ENCODE assay signal across 18 cellular contexts in genomic region chr12:44819884-44820283, GRCh38. TPM values are rescaled to one million over a fixed set of nuclear protein-coding genes. Genes with fewer than 3 reads are reported as not detected.
DNase-seq lines count a peak whose midpoint lies in the region; ATAC-seq and TF ChIP-seq lines count a peak whose summit lies in the region.
"Had no signal": no experiment of that assay in that cellular context is flagged by ENCODE, and none has a peak within 500 bp of the region (broad histone marks: within the 10 kb centered on the region; RNA-seq: fewer than 3 reads in every experiment).

No MANE protein-coding gene starts in this region.

- H3K9me3 ChIP-seq in adrenal gland (replicated peaks in 1 of 3) = no peaks in the 10 kb centered on the region
- H3K9me3 ChIP-seq: A549 had no signal

- WGBS in adrenal gland, 4 donors = 67 to 81% (median 74%) methylated on average over 4 of the region's 4 CpGs

- CTCF ChIA-PET in activated CD4-positive, alpha-beta T cell treated with anti-CD3 and anti-CD28 coated beads, Interleukin-2, amount 10 ng/mL, durations not matched to agents 7 days and 5 days (lab: Charles Lee) = no interaction called here

- peaks cover 14% of the 10 kb centered on the region for H3K36me3 Mint-ChIP-seq in activated CD4-positive, alpha-beta T cell treated with anti-CD3 and anti-CD28 coated beads, Interleukin-2, amount 10 ng/mL, durations not matched to agents 7 days and 5 days (ENCODE audit: low read depth)
- H3K36me3 Mint-ChIP-seq in activated naive CD4-positive, alpha-beta T cell treated with anti-CD3 and anti-CD28 coated beads, Interleukin-2, amount 50 U/mL, for 24 hours = peaks cover 7% of the 10 kb centered on the region
- peaks cover 57% of the 10 kb centered on the region for H3K36me3 Mint-ChIP-seq in activated naive CD8-positive, alpha-beta T cell treated with anti-CD3 and anti-CD28 coated beads for 36 hours

- no peaks in the 10 kb centered on the region for H3K4me1 ChIP-seq in adrenal gland (replicated peaks in 1 of 2)
- H3K4me1 ChIP-seq: A549 had no signal

- ATAC-seq in stimulated activated naive CD8-positive, alpha-beta T cell treated with anti-CD3 and anti-CD28 coated beads, Interleukin-15, amount 100 ng/mL, for 72 hours = peak; percentile 64
- ATAC-seq: A549, PC-3 had no signal

- H3K4me3 ChIP-seq in adrenal gland = no peak overlapping the region
- H3K4me3 ChIP-seq: A549 had no signal

- POLR2A ChIA-PET in activated CD4-positive, alpha-beta T cell treated with anti-CD3 and anti-CD28 coated beads, Interleukin-2, amount 10 ng/mL, durations not matched to agents 7 days and 5 days (lab: Charles Lee) = no interaction called here

- TF ChIP-seq POLR2A in adrenal gland (IDR thresholded peaks at IDR 0.05) = no peak

- H3K36me3 ChIP-seq in adrenal gland (replicated peaks in 1 of 2) = no peaks in the 10 kb centered on the region

- H3K27me3 Mint-ChIP-seq in activated CD4-positive, alpha-beta T cell treated with anti-CD3 and anti-CD28 coated beads, Interleukin-2, amount 10 ng/mL, durations not matched to agents 7 days and 5 days = no peaks in the 10 kb centered on the region
- H3K27me3 Mint-ChIP-seq in activated naive CD4-positive, alpha-beta T cell treated with anti-CD3 and anti-CD28 coated beads, Interleukin-2, amount 50 U/mL, for 24 hours = no peaks in the 10 kb centered on the region
- no peaks in the 10 kb centered on the region for H3K27me3 Mint-ChIP-seq in activated naive CD8-positive, alpha-beta T cell treated with anti-CD3 and anti-CD28 coated beads for 36 hours
- no peaks in the 10 kb centered on the region for H3K27me3 Mint-ChIP-seq in stimulated activated naive CD8-positive, alpha-beta T cell treated with anti-CD3 and anti-CD28 coated beads, Interleukin-15, amount 100 ng/mL, for 72 hours

- H3K27me3 ChIP-seq in adrenal gland = no peaks in the 10 kb centered on the region

- intact Hi-C loops in adrenal gland (cut with DNase I) = no loop called here

- no peak overlapping the region for H3K27ac ChIP-seq in adrenal gland
- H3K27ac ChIP-seq: A549 had no signal

- H3K4me3 Mint-ChIP-seq in activated CD4-positive, alpha-beta T cell treated with anti-CD3 and anti-CD28 coated beads, Interleukin-2, amount 10 ng/mL, durations not matched to agents 7 days and 5 days = no peak overlapping the region
- no peak overlapping the region for H3K4me3 Mint-ChIP-seq in activated naive CD4-positive, alpha-beta T cell treated with anti-CD3 and anti-CD28 coated beads, Interleukin-2, amount 50 U/mL, for 24 hours
- peak overlapping the region; percentile 40 for H3K4me3 Mint-ChIP-seq in activated naive CD8-positive, alpha-beta T cell treated with anti-CD3 and anti-CD28 coated beads for 36 hours
- peak overlapping the region; percentile 38 to 70 for H3K4me3 Mint-ChIP-seq in stimulated activated naive CD8-positive, alpha-beta T cell treated with anti-CD3 and anti-CD28 coated beads, Interleukin-15, amount 100 ng/mL, for 72 hours
- H3K4me3 Mint-ChIP-seq: IgD-negative memory B cell had no signal

- H3K27ac Mint-ChIP-seq in activated CD4-positive, alpha-beta T cell treated with anti-CD3 and anti-CD28 coated beads, Interleukin-2, amount 10 ng/mL, durations not matched to agents 7 days and 5 days = peak overlapping the region; percentile 71
- peak overlapping the region; percentile 83 for H3K27ac Mint-ChIP-seq in activated naive CD4-positive, alpha-beta T cell treated with anti-CD3 and anti-CD28 coated beads, Interleukin-2, amount 50 U/mL, for 24 hours
- peak overlapping the region; percentile 89 for H3K27ac Mint-ChIP-seq in activated naive CD8-positive, alpha-beta T cell treated with anti-CD3 and anti-CD28 coated beads for 36 hours
- H3K27ac Mint-ChIP-seq in stimulated activated naive CD8-positive, alpha-beta T cell treated with anti-CD3 and anti-CD28 coated beads, Interleukin-15, amount 100 ng/mL, for 72 hours = peak overlapping the region; percentile 71 to 77
- H3K27ac Mint-ChIP-seq: IgD-negative memory B cell had no signal

- no peak for DNase-seq in activated CD4-positive, alpha-beta T cell treated with anti-CD3 and anti-CD28 coated beads, Interleukin-2, amount 10 ng/mL, durations not matched to agents 7 days and 5 days
- no peak for DNase-seq in activated CD4-positive, alpha-beta T cell treated with anti-CD3 and anti-CD28 coated beads for 48 hours
- DNase-seq in activated naive CD4-positive, alpha-beta T cell treated with Interleukin-2 at 50 U/mL for 16 hours = no peak
- no peak for DNase-seq in activated naive CD8-positive, alpha-beta T cell treated with anti-CD3 and anti-CD28 coated beads for 36 hours
- no peak for DNase-seq in stimulated activated naive CD8-positive, alpha-beta T cell treated with anti-CD3 and anti-CD28 coated beads, Interleukin-15, amount 100 ng/mL, for 72 hours
- no peak for DNase-seq in adrenal gland
- DNase-seq in HuH-7 (ENCODE audit: low spot score) = no peak
- DNase-seq: Karpas-422, NCI-H1436, NCI-H1930, NCI-H345, NCI-H524 treated with DMSO at 0.1 percent for 48 hours, PC-3, RPMI8226 had no signal

- H3K4me1 Mint-ChIP-seq in activated CD4-positive, alpha-beta T cell treated with anti-CD3 and anti-CD28 coated beads, Interleukin-2, amount 10 ng/mL, durations not matched to agents 7 days and 5 days = peaks cover 55% of the 10 kb centered on the region
- H3K4me1 Mint-ChIP-seq in activated naive CD4-positive, alpha-beta T cell treated with anti-CD3 and anti-CD28 coated beads, Interleukin-2, amount 50 U/mL, for 24 hours = peaks cover 81% of the 10 kb centered on the region
- peaks cover 73% of the 10 kb centered on the region for H3K4me1 Mint-ChIP-seq in activated naive CD8-positive, alpha-beta T cell treated with anti-CD3 and anti-CD28 coated beads for 36 hours
- peaks cover 80% of the 10 kb centered on the region for H3K4me1 Mint-ChIP-seq in stimulated activated naive CD8-positive, alpha-beta T cell treated with anti-CD3 and anti-CD28 coated beads, Interleukin-15, amount 100 ng/mL, for 72 hours

- H3K9me3 Mint-ChIP-seq in activated CD4-positive, alpha-beta T cell treated with anti-CD3 and anti-CD28 coated beads, Interleukin-2, amount 10 ng/mL, durations not matched to agents 7 days and 5 days = peaks cover 3% of the 10 kb centered on the region
- H3K9me3 Mint-ChIP-seq in activated naive CD4-positive, alpha-beta T cell treated with anti-CD3 and anti-CD28 coated beads, Interleukin-2, amount 50 U/mL, for 24 hours = no peaks in the 10 kb centered on the region
- H3K9me3 Mint-ChIP-seq in activated naive CD8-positive, alpha-beta T cell treated with anti-CD3 and anti-CD28 coated beads for 36 hours = peaks cover 6% of the 10 kb centered on the region
- H3K9me3 Mint-ChIP-seq in stimulated activated naive CD8-positive, alpha-beta T cell treated with anti-CD3 and anti-CD28 coated beads, Interleukin-15, amount 100 ng/mL, for 72 hours = no peaks in the 10 kb centered on the region

- no peak for TF ChIP-seq CTCF in adrenal gland (IDR thresholded peaks at IDR 0.05)

RNA-seq across cellular contexts. Expression of gene NELL2, which starts 56.2 kb away (rescaled TPM):
- 10 to 100 TPM; 43.6 to 55.1 TPM for total RNA-seq in activated CD4-positive, alpha-beta T cell treated with anti-CD3 and anti-CD28 coated beads, Interleukin-2, amount 10 ng/mL, durations not matched to agents 7 days and 5 days
- 100 to 1,000 TPM; 120 to 134 TPM for total RNA-seq in activated naive CD8-positive, alpha-beta T cell treated with anti-CD3 and anti-CD28 coated beads for 36 hours
- 10 to 100 TPM in 3 of 8 donors, 1 to 10 TPM in 1, under 1 TPM in 3, not detected in 1; 0.35 to 20.8 (median 1.6) TPM for total RNA-seq in adrenal gland
- 10 to 100 TPM in 2 of 3 donors, 1 to 10 TPM in 1; 4.2 to 26.5 (median 10.8) TPM for polyA plus RNA-seq in adrenal gland
- total RNA-seq: MCF 10A had no signal

Comparison
In these comparisons a context has a peak if more than half of its experiments do, and no peak if none do; other contexts are left out.
1. H3K4me3 Mint-ChIP-seq: peak in activated naive CD8-positive, alpha-beta T cell treated with anti-CD3 and anti-CD28 coated beads for 36 hours (single experiment) and stimulated activated naive CD8-positive, alpha-beta T cell treated with anti-CD3 and anti-CD28 coated beads, Interleukin-15, amount 100 ng/mL, for 72 hours (2 of 2); none in activated CD4-positive, alpha-beta T cell treated with anti-CD3 and anti-CD28 coated beads, Interleukin-2, amount 10 ng/mL, durations not matched to agents 7 days and 5 days (single experiment) and activated naive CD4-positive, alpha-beta T cell treated with anti-CD3 and anti-CD28 coated beads, Interleukin-2, amount 50 U/mL, for 24 hours (single experiment).
2. Peak in every context shown above with its lines, with median percentiles within 50 percentile points of each other: H3K27ac Mint-ChIP-seq.